In genomic region chr4:94689155-94689554, GRCh38 we compare ENCODE assay signal across 23 cellular contexts.
A peak's percentile ranks its signal among the peaks of the same experiment; 100 is the strongest.
DNase-seq lines count a peak whose midpoint lies in the region; ATAC-seq, FAIRE-seq and TF ChIP-seq lines count a peak whose summit lies in the region.
"Had no signal": no experiment of that assay in that cellular context is flagged by ENCODE, and none has a peak within 500 bp of the region (broad histone marks: within the 10 kb centered on the region; RNA-seq: fewer than 3 reads in every experiment).

No MANE protein-coding gene starts in this region.

- no peaks in the 10 kb centered on the region for H3K36me3 ChIP-seq in colonic mucosa
- H3K36me3 ChIP-seq: BE2C; BLaER1 treated with 17β-estradiol and CSF1 and Interleukin-3, amounts not matched to agents 10 nM and 100 nM had no signal

- no peak for TF ChIP-seq RAD21 in A549 (conservative IDR thresholded peaks at IDR 0.05 in 1 of 2, IDR thresholded peaks at IDR 0.05 in 1 of 2)

- H3K4me2 ChIP-seq in A549 = no peak overlapping the region
- H3K4me2 ChIP-seq: GM23338 had no signal

- TF ChIP-seq EP300 in A549 (IDR thresholded peaks at IDR 0.05) = no peak

- DNase-seq in A549 (ENCODE audit: low read depth in 1 of 2, low spot score in 1 of 2) (no peak), NCI-H69 (lab: John Stamatoyannopoulos, UW) (peak; percentile 1), colonic mucosa (no peak)
- no peak for DNase-seq in activated CD8-positive, alpha-beta memory T cell treated with anti-CD3 and anti-CD28 coated beads for 24 hours
- DNase-seq: ACHN; AML-193; BE2C; CD4-positive, alpha-beta T cell; CD8-positive, alpha-beta memory T cell; DMS 273 treated with DMSO at 0.1 percent for 48 hours; DMS79; EL; GDM1; H9 had no signal

- no peaks in the 10 kb centered on the region for H3K27me3 ChIP-seq in colonic mucosa
- H3K27me3 ChIP-seq: BE2C; BLaER1 treated with 17β-estradiol and CSF1 and Interleukin-3, amounts not matched to agents 10 nM and 100 nM had no signal

- no peaks in the 10 kb centered on the region for H3K9me3 ChIP-seq in A549
- no peaks in the 10 kb centered on the region for H3K9me3 ChIP-seq in colonic mucosa
- H3K9me3 ChIP-seq: BE2C; BLaER1 treated with 17β-estradiol and CSF1 and Interleukin-3, amounts not matched to agents 10 nM and 100 nM had no signal

- H3K4me3 ChIP-seq in A549 (no peak overlapping the region), colonic mucosa (no peak overlapping the region)
- H3K4me3 ChIP-seq: BLaER1 treated with 17β-estradiol and CSF1 and Interleukin-3, amounts not matched to agents 10 nM and 100 nM; GM12878; GM23338 had no signal

- peaks cover 42% of the 10 kb centered on the region for H3K4me1 ChIP-seq in A549
- H3K4me1 ChIP-seq in colonic mucosa = no peaks in the 10 kb centered on the region

- POLR2A ChIA-PET in A549 (lab: Yijun Ruan, JAX) = no interaction called here

- FAIRE-seq in A549 (lab: Jason Lieb, UNC) = no peak
- FAIRE-seq: A204.1, D721Med, GM12878, GM19239 had no signal

- H3K27ac ChIP-seq in A549 (peak overlapping the region; percentile 83 to 84), VCaP (peak overlapping the region; percentile 98), colonic mucosa (no peak overlapping the region)

- 73% methylated on average over 3 of the region's 3 CpGs for WGBS in A549 (ENCODE audit: missing lambda C conversion rate)

- no peak for TF ChIP-seq POLR2A in A549 (IDR thresholded peaks at IDR 0.05; ENCODE audit: low read length)

- TF ChIP-seq CTCF in A549 (IDR thresholded peaks at IDR 0.05) (no peak), VCaP (conservative IDR thresholded peaks at IDR 0.05) (no peak), colonic mucosa (IDR thresholded peaks at IDR 0.05) (no peak)

- ATAC-seq in A549 (no peak), HG02678 (IDR thresholded peaks at IDR 0.05; ENCODE audit: unreplicated experiment) (no peak)
- ATAC-seq: GM12878, GM23338, HCT116 had no signal

- intact Hi-C loops in colonic mucosa (cut with DNase I) = no loop called here

- H3K9ac ChIP-seq in colonic mucosa (ENCODE audit: low read depth in 2 of 2, low read length in 2 of 2) = no peak overlapping the region
- H3K9ac ChIP-seq: BLaER1 treated with 17β-estradiol and CSF1 and Interleukin-3, amounts not matched to agents 10 nM and 100 nM had no signal

- CTCF ChIA-PET in A549 (lab: Yijun Ruan, JAX) = interaction anchor here (1.2 kb wide), 1 partner anchor 52 kb away, joined by 4 read pairs; no protein-coding TSS in a partner anchor

TF ChIP-seq in A549, 52 proteins besides CTCF, POLR2A, EP300 and RAD21:
- TF ChIP-seq GATA3 (IDR thresholded peaks at IDR 0.05; ENCODE audit: borderline replicate concordance) = no peak
- TF ChIP-seq HMGXB4 (CRISPR knock-in tag; IDR thresholded peaks at IDR 0.05; ENCODE audit: borderline replicate concordance) = no peak
- no peak for TF ChIP-seq POLR2AphosphoS2 (conservative IDR thresholded peaks at IDR 0.05; ENCODE audit: low read length)
- no peak for TF ChIP-seq HOXB5 (CRISPR knock-in tag; IDR thresholded peaks at IDR 0.05)
- no peak for TF ChIP-seq E2F6 (IDR thresholded peaks at IDR 0.05; ENCODE audit: borderline replicate concordance, low read depth)
- no peak for TF ChIP-seq NFE2L2 (conservative IDR thresholded peaks at IDR 0.05; ENCODE audit: low read length)
- TF ChIP-seq NPAS2 (CRISPR knock-in tag; IDR thresholded peaks at IDR 0.05; ENCODE audit: borderline replicate concordance) = no peak
- TF ChIP-seq ZNF302 (CRISPR knock-in tag; IDR thresholded peaks at IDR 0.05) = no peak
- no peak for TF ChIP-seq BCL3 (IDR thresholded peaks at IDR 0.05)
- TF ChIP-seq TP53 (CRISPR knock-in tag; IDR thresholded peaks at IDR 0.05) = no peak
- no peak for TF ChIP-seq ZSCAN20 (CRISPR knock-in tag; IDR thresholded peaks at IDR 0.05)
- no peak for TF ChIP-seq CBX8 (IDR thresholded peaks at IDR 0.05)
- no peak for TF ChIP-seq KDM1A (IDR thresholded peaks at IDR 0.05; ENCODE audit: low read depth)
- TF ChIP-seq HEYL (CRISPR knock-in tag; IDR thresholded peaks at IDR 0.05) = no peak
